ENCODE assay signal across 16 cellular contexts in the genomic region with DNA sequence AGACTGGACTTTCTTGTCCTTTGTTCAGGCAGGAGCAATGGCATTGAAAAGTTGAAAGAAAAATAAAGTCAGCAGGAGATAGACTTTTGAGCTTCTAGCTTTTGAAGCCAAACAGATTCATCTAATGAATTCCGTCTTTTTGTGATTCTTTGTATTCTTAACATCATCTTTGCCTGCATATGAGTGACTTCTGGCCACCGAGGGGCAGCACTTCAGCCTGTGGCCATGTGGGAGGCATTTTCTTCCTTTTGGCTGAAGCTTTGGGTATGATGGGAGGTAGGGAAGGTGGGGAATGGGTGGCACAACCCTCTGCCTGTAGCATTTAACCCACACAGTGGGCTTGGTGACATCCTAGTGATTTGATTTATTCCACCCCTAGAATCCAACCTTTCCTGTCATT.
DNase-seq lines count a peak whose midpoint lies in the region; ATAC-seq, FAIRE-seq and TF ChIP-seq lines count a peak whose summit lies in the region.
"Had no signal": no experiment of that assay in that cellular context is flagged by ENCODE, and none has a peak within 500 bp of the region (broad histone marks: within the 10 kb centered on the region; RNA-seq: fewer than 3 reads in every experiment).

No MANE protein-coding gene starts in this region.

- H3K4me3 ChIP-seq in bronchial epithelial cell (ENCODE audit: low read depth, low read length) (no peak overlapping the region), mucosa of descending colon (no peak overlapping the region), coronary artery (no peak overlapping the region), HAP-1 (no peak overlapping the region)
- H3K4me3 ChIP-seq: esophagus squamous epithelium, suprapubic skin had no signal

- no peaks in the 10 kb centered on the region for H3K9me3 ChIP-seq in mucosa of descending colon
- no peaks in the 10 kb centered on the region for H3K9me3 ChIP-seq in HAP-1
- H3K9me3 ChIP-seq: esophagus squamous epithelium, suprapubic skin had no signal

- H3K27me3 ChIP-seq in bronchial epithelial cell (ENCODE audit: control insufficient read depth, insufficient read depth, low read length) (no peaks in the 10 kb centered on the region), HAP-1 (ENCODE audit: low read depth) (no peaks in the 10 kb centered on the region)
- H3K27me3 ChIP-seq: suprapubic skin had no signal

- no peak for TF ChIP-seq EP300 in Ishikawa (IDR thresholded peaks at IDR 0.05; ENCODE audit: borderline replicate concordance)

- no peak for FAIRE-seq in bronchial epithelial cell (lab: Jason Lieb, UNC)

- no peaks in the 10 kb centered on the region for H3K4me1 ChIP-seq in mucosa of descending colon (ENCODE audit: low read depth)
- H3K4me1 ChIP-seq in HAP-1: peaks cover 9% of the 10 kb centered on the region

- intact Hi-C loops in mucosa of descending colon (cut with DNase I, micrococcal nuclease): no loop called here

- in situ Hi-C loops in ACHN (cut with HindIII; ENCODE audit: low pct_ligation_motif_present, low pct_unique_long_range_greater_than_20kb, low sequenced_read_pairs): no loop called here
- in situ Hi-C loops in HAP-1 (cut with MboI; ENCODE audit: low sequenced_read_pairs): no loop called here

- H3K27ac ChIP-seq in coronary artery: no peak overlapping the region
- H3K27ac ChIP-seq: suprapubic skin had no signal

- peak; percentile 49; the same call in 1 of the 2 replicates for TF ChIP-seq RAD21 in Ishikawa (IDR thresholded peaks at IDR 0.05; ENCODE audit: low read depth)

- ATAC-seq in mucosa of descending colon: peak; percentile 38
- ATAC-seq: CD8-positive, alpha-beta T cell; naive thymus-derived CD4-positive, alpha-beta T cell had no signal

- DNase-seq in D341Med (ENCODE audit: low spot score): peak; percentile 49
- DNase-seq in bronchial epithelial cell (ENCODE audit: low read depth): no peak
- DNase-seq in mucosa of descending colon: peak in 1 of 3 donors; percentile 28
- no peak for DNase-seq in ACHN
- no peak for DNase-seq in coronary artery (ENCODE audit: low spot score)
- DNase-seq in HAP-1 (ENCODE audit: low spot score in 2 of 2): no peak
- DNase-seq in NCI-H1092 treated with DMSO at 0.1 percent for 48 hours (lab: John Stamatoyannopoulos, UW): no peak
- DNase-seq: activated CD4-positive, alpha-beta T cell treated with anti-CD3 and anti-CD28 coated beads, Interleukin-2, amount 50 U/mL, for 4 hours; activated effector memory CD4-positive, alpha-beta T cell treated with Interleukin-2 at 50 U/mL for 16 hours; CD8-positive, alpha-beta T cell; esophagus squamous epithelium; H7; naive thymus-derived CD4-positive, alpha-beta T cell; NCI-H1436 treated with DMSO at 0.1 percent for 48 hours had no signal

- TF ChIP-seq CTCF in bronchial epithelial cell (IDR thresholded peaks at IDR 0.05; ENCODE audit: insufficient read depth, low read length, severe bottlenecking) (peak; percentile 40), mucosa of descending colon (IDR thresholded peaks at IDR 0.05) (no peak), coronary artery (IDR thresholded peaks at IDR 0.05) (no peak)

- no peaks in the 10 kb centered on the region for H3K36me3 ChIP-seq in bronchial epithelial cell (ENCODE audit: control insufficient read depth, insufficient read depth, low read length)
- H3K36me3 ChIP-seq in mucosa of descending colon (ENCODE audit: low read depth): no peaks in the 10 kb centered on the region
- H3K36me3 ChIP-seq in HAP-1 (replicated peaks): no peaks in the 10 kb centered on the region
- H3K36me3 ChIP-seq: esophagus squamous epithelium, suprapubic skin had no signal

TF ChIP-seq in Ishikawa, 13 proteins besides CTCF, POLR2A, EP300 and RAD21:
- TF ChIP-seq, protein P1, sequence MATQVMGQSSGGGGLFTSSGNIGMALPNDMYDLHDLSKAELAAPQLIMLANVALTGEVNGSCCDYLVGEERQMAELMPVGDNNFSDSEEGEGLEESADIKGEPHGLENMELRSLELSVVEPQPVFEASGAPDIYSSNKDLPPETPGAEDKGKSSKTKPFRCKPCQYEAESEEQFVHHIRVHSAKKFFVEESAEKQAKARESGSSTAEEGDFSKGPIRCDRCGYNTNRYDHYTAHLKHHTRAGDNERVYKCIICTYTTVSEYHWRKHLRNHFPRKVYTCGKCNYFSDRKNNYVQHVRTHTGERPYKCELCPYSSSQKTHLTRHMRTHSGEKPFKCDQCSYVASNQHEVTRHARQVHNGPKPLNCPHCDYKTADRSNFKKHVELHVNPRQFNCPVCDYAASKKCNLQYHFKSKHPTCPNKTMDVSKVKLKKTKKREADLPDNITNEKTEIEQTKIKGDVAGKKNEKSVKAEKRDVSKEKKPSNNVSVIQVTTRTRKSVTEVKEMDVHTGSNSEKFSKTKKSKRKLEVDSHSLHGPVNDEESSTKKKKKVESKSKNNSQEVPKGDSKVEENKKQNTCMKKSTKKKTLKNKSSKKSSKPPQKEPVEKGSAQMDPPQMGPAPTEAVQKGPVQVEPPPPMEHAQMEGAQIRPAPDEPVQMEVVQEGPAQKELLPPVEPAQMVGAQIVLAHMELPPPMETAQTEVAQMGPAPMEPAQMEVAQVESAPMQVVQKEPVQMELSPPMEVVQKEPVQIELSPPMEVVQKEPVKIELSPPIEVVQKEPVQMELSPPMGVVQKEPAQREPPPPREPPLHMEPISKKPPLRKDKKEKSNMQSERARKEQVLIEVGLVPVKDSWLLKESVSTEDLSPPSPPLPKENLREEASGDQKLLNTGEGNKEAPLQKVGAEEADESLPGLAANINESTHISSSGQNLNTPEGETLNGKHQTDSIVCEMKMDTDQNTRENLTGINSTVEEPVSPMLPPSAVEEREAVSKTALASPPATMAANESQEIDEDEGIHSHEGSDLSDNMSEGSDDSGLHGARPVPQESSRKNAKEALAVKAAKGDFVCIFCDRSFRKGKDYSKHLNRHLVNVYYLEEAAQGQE (IDR thresholded peaks at IDR 0.05; ENCODE audit: low read depth): no peak
- TF ChIP-seq, protein P2, sequence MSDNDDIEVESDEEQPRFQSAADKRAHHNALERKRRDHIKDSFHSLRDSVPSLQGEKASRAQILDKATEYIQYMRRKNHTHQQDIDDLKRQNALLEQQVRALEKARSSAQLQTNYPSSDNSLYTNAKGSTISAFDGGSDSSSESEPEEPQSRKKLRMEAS (IDR thresholded peaks at IDR 0.05): no peak
- TF ChIP-seq EGR1 (IDR thresholded peaks at IDR 0.05): no peak
- TF ChIP-seq FOXM1 (IDR thresholded peaks at IDR 0.05; ENCODE audit: borderline replicate concordance, low read depth): no peak
- no peak for TF ChIP-seq CEBPB (IDR thresholded peaks at IDR 0.05)
- no peak for TF ChIP-seq NFIC (IDR thresholded peaks at IDR 0.05)
- no peak for TF ChIP-seq YY1 (IDR thresholded peaks at IDR 0.05; ENCODE audit: low read depth)
- no peak for TF ChIP-seq CREB1 (IDR thresholded peaks at IDR 0.05; ENCODE audit: low read depth)
- no peak for TF ChIP-seq TEAD4 (IDR thresholded peaks at IDR 0.05)
- TF ChIP-seq TCF12 (IDR thresholded peaks at IDR 0.05; ENCODE audit: low read depth): no peak
- TF ChIP-seq, protein P3, sequence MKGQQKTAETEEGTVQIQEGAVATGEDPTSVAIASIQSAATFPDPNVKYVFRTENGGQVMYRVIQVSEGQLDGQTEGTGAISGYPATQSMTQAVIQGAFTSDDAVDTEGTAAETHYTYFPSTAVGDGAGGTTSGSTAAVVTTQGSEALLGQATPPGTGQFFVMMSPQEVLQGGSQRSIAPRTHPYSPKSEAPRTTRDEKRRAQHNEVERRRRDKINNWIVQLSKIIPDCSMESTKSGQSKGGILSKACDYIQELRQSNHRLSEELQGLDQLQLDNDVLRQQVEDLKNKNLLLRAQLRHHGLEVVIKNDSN (IDR thresholded peaks at IDR 0.05): no peak
- no peak for TF ChIP-seq TAF1 (IDR thresholded peaks at IDR 0.05; ENCODE audit: low read depth)
